In genomic region chr9:108961151-108961550, GRCh38 we compare ENCODE assay signal across 27 cellular contexts.
"Had no signal": no experiment of that assay in that cellular context is flagged by ENCODE, and none has a peak within 500 bp of the region (broad histone marks: within the 10 kb centered on the region; RNA-seq: fewer than 3 reads in every experiment).

No MANE protein-coding gene starts in this region.

- H3K36me3 ChIP-seq: pancreas, transverse colon had no signal

- H3K4me3 ChIP-seq: ascending aorta, cardiac muscle cell, heart left ventricle, lower lobe of right lung, pancreas, psoas muscle, suprapubic skin, transverse colon had no signal

- H3K27me3 ChIP-seq: ascending aorta, cardiac muscle cell, heart left ventricle, pancreas, suprapubic skin, transverse colon had no signal

- DNase-seq: activated CD4-positive, alpha-beta memory T cell treated with anti-CD3 and anti-CD28 coated beads, Interleukin-2, amount 10 ng/mL, durations not matched to agents 7 days and 5 days; activated CD4-positive, alpha-beta T cell treated with anti-CD3 and anti-CD28 coated beads, Interleukin-2, amount 10 ng/mL, durations not matched to agents 7 days and 5 days; activated CD4-positive, CD25-positive, alpha-beta regulatory T cell treated with anti-CD3 and anti-CD28 coated beads, Interleukin-2, amount 50 U/mL, for 72 hours; activated CD8-positive, alpha-beta memory T cell treated with anti-CD3 and anti-CD28 coated beads, Interleukin-2, amount 50 U/mL, for 48 hours; activated gamma-delta T cell; activated naive CD4-positive, alpha-beta T cell treated with anti-CD3 and anti-CD28 coated beads, Interleukin-2, amount 10 ng/mL, durations not matched to agents 7 days and 5 days; activated naive CD8-positive, alpha-beta T cell treated with anti-CD3 and anti-CD28 coated beads, Interleukin-2, amount 10 ng/mL, durations not matched to agents 7 days and 5 days; activated T-cell treated with anti-CD3 and anti-CD28 coated beads, Interleukin-2, amount 50 U/mL, for 24 hours; cortex of kidney; effector memory CD8-positive, alpha-beta T cell; foreskin fibroblast; heart left ventricle; hypothalamus; lower lobe of right lung; mesenchymal stem cell; naive thymus-derived CD8-positive, alpha-beta T cell; nucleus accumbens; pancreas; psoas muscle; right cardiac atrium; stimulated activated CD4-positive, alpha-beta T cell treated with anti-CD3 and anti-CD28 coated beads, Interleukin-15, amount 100 ng/mL, for 24 hours; stimulated activated CD4-positive, alpha-beta T cell treated with anti-CD3 and anti-CD28 coated beads, Interleukin-2, amount 100 ng/mL, for 24 hours; stimulated activated naive B cell treated with anti-CD40 and anti-IgM and Interleukin-4, amounts not matched to agents 10 μg/mL and 1 μg/mL and 100 μg/mL, for 72 hours; transverse colon had no signal

- H3K9me3 ChIP-seq: ascending aorta, heart left ventricle, lower lobe of right lung, pancreas, psoas muscle, suprapubic skin, transverse colon had no signal

- H3K4me1 ChIP-seq: ascending aorta, pancreas, psoas muscle, suprapubic skin, transverse colon had no signal

- H3K27ac ChIP-seq: ascending aorta, cardiac muscle cell, lower lobe of right lung, pancreas, psoas muscle, suprapubic skin, transverse colon had no signal
